ENCODE assay signal across 20 cellular contexts in the genomic region with DNA sequence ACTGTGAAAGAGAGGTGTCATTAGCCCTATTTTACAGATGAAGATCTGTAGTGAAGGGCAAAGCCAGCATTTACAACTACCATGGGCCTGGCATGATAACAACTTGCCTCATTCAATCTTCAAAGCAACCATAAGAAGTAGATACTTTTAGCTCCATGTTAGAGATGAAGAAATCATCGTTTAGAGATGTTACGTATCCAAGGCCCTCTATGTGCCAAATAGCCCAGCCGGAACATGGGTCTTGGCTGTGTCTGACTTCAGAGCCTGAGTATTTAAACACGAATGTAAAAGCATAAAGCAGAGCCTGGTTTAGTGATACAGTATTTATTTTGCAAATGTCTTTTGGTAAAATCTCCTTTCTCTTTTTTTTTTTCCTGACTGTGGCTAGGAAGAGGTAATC.
A peak's percentile ranks its signal among the peaks of the same experiment; 100 is the strongest.
DNase-seq lines count a peak whose midpoint lies in the region; ATAC-seq, FAIRE-seq and TF ChIP-seq lines count a peak whose summit lies in the region.
"Had no signal": no experiment of that assay in that cellular context is flagged by ENCODE, and none has a peak within 500 bp of the region (broad histone marks: within the 10 kb centered on the region; RNA-seq: fewer than 3 reads in every experiment).

No MANE protein-coding gene starts in this region.

- H3K4me2 ChIP-seq in mesendoderm (ENCODE audit: low read length), result no peak overlapping the region

- H3K9me3 ChIP-seq in ascending aorta (no peaks in the 10 kb centered on the region), aorta (ENCODE audit: control insufficient read depth, low read length) (no peaks in the 10 kb centered on the region)

- no peak overlapping the region for H3K56ac ChIP-seq in mesendoderm (ENCODE audit: low read length)

- no peaks in the 10 kb centered on the region for H3K79me2 ChIP-seq in mesendoderm (ENCODE audit: control insufficient read depth, insufficient read depth, low read length)

- H3K27ac ChIP-seq in ascending aorta (peak overlapping the region; percentile 37 to 50), mesendoderm (ENCODE audit: low read depth, low read length) (no peak overlapping the region), aorta (ENCODE audit: low read depth in 1 of 2, low read length in 2 of 2) (peak overlapping the region in 1 of 2 donors; percentile 64)
- H3K27ac ChIP-seq: GM23248 had no signal

- H2BK15ac ChIP-seq in mesendoderm (replicated peaks; ENCODE audit: low read depth), result no peak overlapping the region

- no peaks in the 10 kb centered on the region for H3K79me1 ChIP-seq in mesendoderm (ENCODE audit: low read length)

- no CpG with 5 or more reads among the region's 4 CpGs for WGBS in mesendoderm (ENCODE audit: extremely low coverage, insufficient coverage, low lambda C conversion rate)
- WGBS in aorta, 2 donors, result 9 to 16% methylated on average over 4 of the region's 4 CpGs

- no peak overlapping the region for H3K4me3 ChIP-seq in ascending aorta
- H3K4me3 ChIP-seq in mesendoderm (ENCODE audit: low read length), result no peak overlapping the region
- H3K4me3 ChIP-seq in foreskin fibroblast (ENCODE audit: low read depth in 1 of 2, low read length in 2 of 2), result no peak overlapping the region
- H3K4me3 ChIP-seq in aorta (ENCODE audit: low read length in 2 of 2), result no peak overlapping the region
- H3K4me3 ChIP-seq: GM23248 had no signal

- no peak overlapping the region for H4K5ac ChIP-seq in mesendoderm (ENCODE audit: low read length)

- FAIRE-seq in GM19239 (lab: Jason Lieb, UNC), result peak; percentile 23
- FAIRE-seq: GM18507, H1 had no signal

- no peak overlapping the region for H2BK120ac ChIP-seq in mesendoderm (ENCODE audit: low read depth, low read length)

- peaks cover 0 to 10% of the 10 kb centered on the region in 2 donors for H3K4me1 ChIP-seq in ascending aorta
- H3K4me1 ChIP-seq in mesendoderm (ENCODE audit: control insufficient read depth, low read depth, low read length), result no peaks in the 10 kb centered on the region
- peaks cover 0 to 6% of the 10 kb centered on the region in 2 donors for H3K4me1 ChIP-seq in aorta (ENCODE audit: control insufficient read depth in 1 of 2, insufficient read depth in 2 of 2, low read length in 2 of 2)

- no peak overlapping the region for H4K8ac ChIP-seq in mesendoderm (ENCODE audit: low read depth, low read length)

- TF ChIP-seq CTCF in ascending aorta (IDR thresholded peaks at IDR 0.05) (no peak), foreskin fibroblast (IDR thresholded peaks at IDR 0.05; ENCODE audit: low read depth, low read length) (no peak)

- H3K23ac ChIP-seq in mesendoderm (ENCODE audit: low read length), result no peak overlapping the region

- intact Hi-C loops in ascending aorta (cut with DNase I) (no loop called here), aorta (cut with DNase I) (loop anchor here in 1 of 2 donors (5.0 kb wide), 1 partner anchor 37 kb away; no protein-coding TSS in a partner anchor)

- H3K18ac ChIP-seq in mesendoderm (ENCODE audit: low read length), result peak overlapping the region; percentile 10

- DNase-seq in GM19239 (ENCODE audit: insufficient read length, low spot score) (no peak), ascending aorta (ENCODE audit: low spot score in 2 of 2) (no peak), fibroblast of peridontal ligament (ENCODE audit: extremely low read depth) (peak; percentile 18), mesendoderm (no peak), foreskin fibroblast (no peak), aorta (no peak), RKO (ENCODE audit: low spot score) (no peak)
- DNase-seq: C1 segment of cervical spinal cord; Calu3; CD4-positive, alpha-beta memory T cell; COR-L47; DMS53; DMS79 treated with DMSO at 0.1 percent for 48 hours; GF-D8; GM23248; H7; HCEC 1CT had no signal

- no peak overlapping the region for H2AK5ac ChIP-seq in mesendoderm (ENCODE audit: low read length)

- H3K9ac ChIP-seq in mesendoderm (ENCODE audit: low read length), result no peak overlapping the region
- H3K9ac ChIP-seq: GM23248 had no signal

- H3K27me3 ChIP-seq in ascending aorta, result no peaks in the 10 kb centered on the region
- no peaks in the 10 kb centered on the region for H3K27me3 ChIP-seq in mesendoderm (ENCODE audit: insufficient read depth, low read length, poor library complexity)
- no peaks in the 10 kb centered on the region for H3K27me3 ChIP-seq in aorta (ENCODE audit: control insufficient read depth in 1 of 2, insufficient read depth in 2 of 2, low read length in 1 of 2)

- H2BK5ac ChIP-seq in mesendoderm (ENCODE audit: low read length), result no peak overlapping the region

- H3K4ac ChIP-seq in mesendoderm (ENCODE audit: low read depth, low read length), result no peak overlapping the region

- H3K36me3 ChIP-seq in ascending aorta (no peaks in the 10 kb centered on the region), mesendoderm (ENCODE audit: control insufficient read depth, insufficient read depth, low read length) (no peaks in the 10 kb centered on the region), aorta (ENCODE audit: control insufficient read depth in 1 of 2, insufficient read depth in 2 of 2, low read length in 1 of 2) (no peaks in the 10 kb centered on the region)

- ATAC-seq in GM18867 (IDR thresholded peaks at IDR 0.05; ENCODE audit: unreplicated experiment) (no peak), aorta (ENCODE audit: low FRiP score) (no peak)
